Comparison of ENCODE assay signal across 18 cellular contexts in the genomic region with DNA sequence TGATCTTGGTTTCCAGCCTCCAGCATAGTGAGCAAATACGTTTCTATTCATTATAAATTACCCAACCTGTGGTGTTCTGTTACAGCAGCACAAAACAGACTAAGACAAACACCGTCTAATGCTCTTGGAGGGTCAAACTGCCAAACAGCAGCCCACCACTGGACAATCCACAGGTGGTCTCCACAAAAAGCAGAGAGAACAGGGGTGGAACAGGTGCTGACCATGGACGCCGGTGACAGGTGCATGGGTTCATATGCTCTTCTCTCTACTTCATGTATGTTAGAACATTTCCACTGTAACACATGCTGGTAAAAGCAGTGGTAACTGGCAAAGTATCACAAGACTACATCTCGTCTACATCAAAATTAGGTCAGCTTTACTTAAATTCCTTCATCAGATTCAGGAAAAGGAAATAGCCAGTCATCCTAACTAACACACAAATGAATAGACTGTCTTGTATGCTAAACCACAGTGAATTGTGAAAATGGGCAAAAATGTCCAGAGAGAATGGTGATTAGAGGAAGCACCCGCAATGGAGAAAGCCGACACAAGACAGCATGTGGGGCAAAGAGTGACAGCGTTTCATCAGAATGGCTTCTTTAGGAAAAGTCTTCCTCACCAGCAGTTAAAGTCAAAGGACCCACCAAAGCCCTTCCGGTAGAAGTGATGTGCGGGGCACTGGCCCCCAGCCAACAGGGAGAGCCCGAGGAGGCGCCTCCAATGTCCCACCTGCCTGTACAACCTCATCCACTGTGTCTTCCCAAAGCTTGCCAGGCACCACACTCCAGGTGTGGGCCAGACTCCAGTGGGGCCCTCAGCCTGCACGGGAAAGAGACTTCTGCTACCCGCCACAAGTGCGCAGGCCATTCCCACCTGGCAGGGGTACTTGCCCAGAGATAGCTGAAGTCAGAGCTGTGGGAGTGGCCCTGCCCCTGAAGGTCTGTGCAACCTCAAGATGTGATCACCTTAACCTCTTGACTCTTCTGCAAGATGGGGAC. TPM values are rescaled to one million over a fixed set of nuclear protein-coding genes. Genes with fewer than 3 reads are reported as not detected.
A peak's percentile ranks its signal among the peaks of the same experiment; 100 is the strongest.
DNase-seq lines count a peak whose midpoint lies in the region; ATAC-seq and TF ChIP-seq lines count a peak whose summit lies in the region.
"Had no signal": no experiment of that assay in that cellular context is flagged by ENCODE, and none has a peak within 500 bp of the region (broad histone marks: within the 10 kb centered on the region; RNA-seq: fewer than 3 reads in every experiment).

No MANE protein-coding gene starts in this region.

- H3K79me2 ChIP-seq in MM.1S (ENCODE audit: low read length): peaks cover 45% of the 10 kb centered on the region

- peak overlapping the region; percentile 10; the same call in 1 of the 2 replicates for H3K4me2 ChIP-seq in MM.1S (ENCODE audit: low read depth, low read length)

- peak overlapping the region; percentile 48 for H3K4me3 Mint-ChIP-seq in endothelial cell (ENCODE audit: unreplicated experiment)
- H3K4me3 Mint-ChIP-seq in stimulated activated naive B cell treated with anti-CD40 and anti-IgM and Interleukin-4, amounts not matched to agents 10 μg/mL and 1 μg/mL and 100 μg/mL, for 72 hours: no peak overlapping the region
- no peak overlapping the region for H3K4me3 Mint-ChIP-seq in CD4-positive, alpha-beta T cell
- H3K4me3 Mint-ChIP-seq: activated naive CD4-positive, alpha-beta T cell treated with anti-CD3 and anti-CD28 coated beads for 36 hours; HFFc6; T-helper 17 cell had no signal

- CTCF ChIA-PET in CD4-positive, alpha-beta T cell (lab: Charles Lee): no interaction called here

- peaks cover 2% of the 10 kb centered on the region for H3K27me3 Mint-ChIP-seq in endothelial cell (ENCODE audit: unreplicated experiment)
- no peaks in the 10 kb centered on the region for H3K27me3 Mint-ChIP-seq in stimulated activated naive B cell treated with anti-CD40 and anti-IgM and Interleukin-4, amounts not matched to agents 10 μg/mL and 1 μg/mL and 100 μg/mL, for 72 hours
- no peaks in the 10 kb centered on the region for H3K27me3 Mint-ChIP-seq in CD4-positive, alpha-beta T cell
- H3K27me3 Mint-ChIP-seq: progenitor cell of endocrine pancreas, T-helper 17 cell had no signal

- ATAC-seq in stimulated activated naive B cell treated with anti-CD40 and anti-IgM and Interleukin-4, amounts not matched to agents 10 μg/mL and 1 μg/mL and 100 μg/mL, for 72 hours (replicated peaks): no peak
- no peak for ATAC-seq in GM19455 (IDR thresholded peaks at IDR 0.05; ENCODE audit: unreplicated experiment)
- ATAC-seq in CD4-positive, alpha-beta T cell (ENCODE audit: poor library complexity): no peak
- ATAC-seq: T-helper 17 cell had no signal

- DNase-seq in activated CD8-positive, alpha-beta memory T cell treated with anti-CD3 and anti-CD28 coated beads for 24 hours: peak; percentile 47
- no peak for DNase-seq in activated CD8-positive, alpha-beta memory T cell treated with anti-CD3 and anti-CD28 coated beads, Interleukin-2, amount 50 U/mL, for 4 hours
- DNase-seq in MM.1S: no peak
- DNase-seq in endothelial cell (ENCODE audit: low spot score): no peak
- no peak for DNase-seq in stimulated activated naive B cell treated with anti-CD40 and anti-IgM and Interleukin-4, amounts not matched to agents 10 μg/mL and 1 μg/mL and 100 μg/mL, for 72 hours
- no peak for DNase-seq in GM19240 (ENCODE audit: insufficient read length, low spot score)
- DNase-seq in CD4-positive, alpha-beta T cell: no peak
- DNase-seq: ACHN; activated CD4-positive, CD25-positive, alpha-beta regulatory T cell; activated naive CD4-positive, alpha-beta T cell treated with anti-CD3 and anti-CD28 coated beads for 36 hours; COR-L47; HFFc6; NCI-H1048; NCI-H2171 treated with DMSO at 0.1 percent for 48 hours; Right ventricle myocardium superior; T-helper 17 cell had no signal

- no peaks in the 10 kb centered on the region for H3K4me1 Mint-ChIP-seq in endothelial cell (ENCODE audit: unreplicated experiment)
- H3K4me1 Mint-ChIP-seq in stimulated activated naive B cell treated with anti-CD40 and anti-IgM and Interleukin-4, amounts not matched to agents 10 μg/mL and 1 μg/mL and 100 μg/mL, for 72 hours: peaks cover 25 to 50% of the 10 kb centered on the region in 2 donors
- peaks cover 45% of the 10 kb centered on the region for H3K4me1 Mint-ChIP-seq in CD4-positive, alpha-beta T cell (ENCODE audit: low read depth)

- TF ChIP-seq CTCF in MM.1S (IDR thresholded peaks at IDR 0.05; ENCODE audit: low read length) (no peak), endothelial cell (IDR thresholded peaks at IDR 0.05; ENCODE audit: unreplicated experiment) (no peak)
- no peak for TF ChIP-seq CTCF in CD4-positive, alpha-beta T cell (IDR thresholded peaks at IDR 0.05)

- peaks cover 18% of the 10 kb centered on the region for H3K36me3 Mint-ChIP-seq in endothelial cell (ENCODE audit: low read depth, unreplicated experiment)
- H3K36me3 Mint-ChIP-seq in stimulated activated naive B cell treated with anti-CD40 and anti-IgM and Interleukin-4, amounts not matched to agents 10 μg/mL and 1 μg/mL and 100 μg/mL, for 72 hours: peaks cover 45 to 57% of the 10 kb centered on the region in 2 donors
- H3K36me3 Mint-ChIP-seq in CD4-positive, alpha-beta T cell (ENCODE audit: low read depth): peaks cover 79% of the 10 kb centered on the region

- no peaks in the 10 kb centered on the region for H4K20me1 ChIP-seq in MM.1S (ENCODE audit: insufficient read depth, low read length)

- 0 out of 2 replicates have a peak, but pooled peaks cover 2% of the 10 kb centered on the region for H3K36me3 ChIP-seq in MM.1S (replicated peaks; ENCODE audit: insufficient read depth, low read length)

- H3K9me3 Mint-ChIP-seq in endothelial cell (ENCODE audit: unreplicated experiment): no peaks in the 10 kb centered on the region
- H3K9me3 Mint-ChIP-seq in stimulated activated naive B cell treated with anti-CD40 and anti-IgM and Interleukin-4, amounts not matched to agents 10 μg/mL and 1 μg/mL and 100 μg/mL, for 72 hours: no peaks in the 10 kb centered on the region
- no peaks in the 10 kb centered on the region for H3K9me3 Mint-ChIP-seq in CD4-positive, alpha-beta T cell
- H3K9me3 Mint-ChIP-seq: activated naive CD4-positive, alpha-beta T cell treated with anti-CD3 and anti-CD28 coated beads for 36 hours; HFFc6 had no signal

- H3K4me3 ChIP-seq in MM.1S (ENCODE audit: low read length): no peak overlapping the region

- intact Hi-C loops in CD4-positive, alpha-beta T cell (cut with DNase I, micrococcal nuclease): loop anchor here in 1 of 2 experiments (5.0 to 10.0 kb wide), 3 partner anchors 87 to 485 kb away; no protein-coding TSS in a partner anchor

- POLR2A ChIA-PET in CD4-positive, alpha-beta T cell (lab: Charles Lee): no interaction called here

- H3K4me1 ChIP-seq in MM.1S (ENCODE audit: low read length): peaks cover 19% of the 10 kb centered on the region

- H3K9me3 ChIP-seq in MM.1S (replicated peaks; ENCODE audit: insufficient read depth, low read length): no peaks in the 10 kb centered on the region
- no peaks in the 10 kb centered on the region for H3K9me3 ChIP-seq in CD4-positive, alpha-beta T cell (ENCODE audit: control insufficient read depth, low read length)

- H3K27ac Mint-ChIP-seq in endothelial cell (ENCODE audit: unreplicated experiment): no peak overlapping the region
- peak overlapping the region; percentile 31 for H3K27ac Mint-ChIP-seq in stimulated activated naive B cell treated with anti-CD40 and anti-IgM and Interleukin-4, amounts not matched to agents 10 μg/mL and 1 μg/mL and 100 μg/mL, for 72 hours
- no peak overlapping the region for H3K27ac Mint-ChIP-seq in CD4-positive, alpha-beta T cell
- H3K27ac Mint-ChIP-seq: activated naive CD4-positive, alpha-beta T cell treated with anti-CD3 and anti-CD28 coated beads for 36 hours; HFFc6; progenitor cell of endocrine pancreas; T-helper 17 cell had no signal

- H3F3A ChIP-seq in MM.1S (ENCODE audit: insufficient read depth, low read length): peaks cover 6% of the 10 kb centered on the region

- H3K27ac ChIP-seq in MM.1S (ENCODE audit: low read length): peak overlapping the region; percentile 52; the same call in 1 of the 2 replicates
- no peak overlapping the region for H3K27ac ChIP-seq in CD4-positive, alpha-beta T cell (ENCODE audit: low read depth, low read length)

- no peak overlapping the region for H2AFZ ChIP-seq in MM.1S (ENCODE audit: low read length)

- no peaks in the 10 kb centered on the region for H3K27me3 ChIP-seq in MM.1S (replicated peaks; ENCODE audit: insufficient read depth, low read length)
- H3K27me3 ChIP-seq in CD4-positive, alpha-beta T cell (ENCODE audit: control insufficient read depth, insufficient read depth, low read length): no peaks in the 10 kb centered on the region

- no peak overlapping the region for H3K9ac ChIP-seq in MM.1S (ENCODE audit: low read length)

- no peaks in the 10 kb centered on the region for H3K9me2 ChIP-seq in MM.1S (replicated peaks; ENCODE audit: insufficient read depth, low read length)

RNA-seq across cellular contexts. Expression of a gene that starts 6.5 kb away (rescaled TPM):
- total RNA-seq in endothelial cell (ENCODE audit: unreplicated experiment): 36.0 TPM
- 10 to 100 TPM; 50.2 to 56.5 TPM for total RNA-seq in CD4-positive, alpha-beta T cell

RNA-seq across cellular contexts. Expression of a gene that starts 14.1 kb away (rescaled TPM):
- total RNA-seq in endothelial cell (ENCODE audit: unreplicated experiment): 9.9 TPM
- total RNA-seq in CD4-positive, alpha-beta T cell: 10 to 100 TPM; 14.6 to 16.2 TPM
